ENCODE assay signal across 7 cellular contexts in the genomic region with DNA sequence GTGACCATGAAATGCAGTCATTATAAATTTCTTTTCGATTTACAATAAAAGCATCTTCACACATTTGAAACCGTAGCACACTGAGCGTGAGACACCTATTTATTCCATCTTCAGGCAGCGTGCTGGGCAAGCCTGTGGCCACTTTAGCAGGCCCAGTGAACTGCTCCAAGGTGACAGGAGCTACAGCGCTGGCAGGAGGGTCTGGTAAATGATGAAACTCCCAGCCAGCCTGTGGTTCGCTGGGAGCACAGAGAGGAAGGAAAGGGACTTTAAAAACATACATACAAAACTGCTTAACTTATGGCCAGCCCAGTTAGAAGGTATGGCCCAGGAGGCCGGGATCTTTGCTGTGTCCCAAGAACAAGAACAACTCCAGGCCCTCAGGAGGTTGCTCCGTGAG. TPM values are rescaled to one million over a fixed set of nuclear protein-coding genes. Genes with fewer than 3 reads are reported as not detected.
DNase-seq lines count a peak whose midpoint lies in the region; ATAC-seq and TF ChIP-seq lines count a peak whose summit lies in the region.

No MANE protein-coding gene starts in this region.

- H3K4me3 ChIP-seq in GM12864 (ENCODE audit: low read depth, low read length) = peak overlapping the region; percentile 53
- peak overlapping the region; percentile 81 for H3K4me3 ChIP-seq in OCI-LY7 (ENCODE audit: low read depth, low read length, poor library complexity, severe bottlenecking)
- no peak overlapping the region for H3K4me3 ChIP-seq in gastrocnemius medialis

- CTCF ChIA-PET in OCI-LY7 (lab: Charles Lee; ENCODE audit: unreplicated experiment) = no interaction called here

- H3K27ac ChIP-seq in OCI-LY7 (ENCODE audit: low read depth, low read length, poor library complexity, severe bottlenecking) = peak overlapping the region; percentile 100
- peak overlapping the region; percentile 80 to 90 (median 88) for H3K27ac ChIP-seq in gastrocnemius medialis

- TF ChIP-seq POLR2A in gastrocnemius medialis (IDR thresholded peaks at IDR 0.05) = no peak

- no peak for TF ChIP-seq CTCF in GM12864 (IDR thresholded peaks at IDR 0.05; ENCODE audit: low read depth, low read length, missing control alignments)
- no peak for TF ChIP-seq CTCF in OCI-LY7 (conservative IDR thresholded peaks at IDR 0.05; ENCODE audit: low read length)
- no peak for TF ChIP-seq CTCF in endothelial cell (IDR thresholded peaks at IDR 0.05; ENCODE audit: unreplicated experiment)
- TF ChIP-seq CTCF in gastrocnemius medialis (IDR thresholded peaks at IDR 0.05 in 4 of 5, conservative IDR thresholded peaks at IDR 0.05 in 1 of 5) = no peak

- peak overlapping the region; percentile 97 for H3K4me2 ChIP-seq in OCI-LY7 (ENCODE audit: low read length)

- H3K36me3 ChIP-seq in OCI-LY7 (ENCODE audit: insufficient read depth, low read length) (peaks cover 52% of the 10 kb centered on the region; the same call in 1 of the 2 replicates), gastrocnemius medialis (no peaks in the 10 kb centered on the region)

- peak overlapping the region; percentile 95 for H3K27ac Mint-ChIP-seq in endothelial cell (ENCODE audit: unreplicated experiment)

- H3K27me3 Mint-ChIP-seq in endothelial cell (ENCODE audit: unreplicated experiment) = peaks cover 9% of the 10 kb centered on the region

- no peaks in the 10 kb centered on the region for H4K20me1 ChIP-seq in OCI-LY7 (ENCODE audit: insufficient read depth, low read length)

- BruUV-seq in OCI-LY7 (replicated peaks; lab: Mats Ljungman, UMichigan) = no TSS peak

- no peaks in the 10 kb centered on the region for H3K9me2 ChIP-seq in OCI-LY7 (ENCODE audit: insufficient read depth, low read length)

- H3K4me3 Mint-ChIP-seq in endothelial cell (ENCODE audit: unreplicated experiment) = peak overlapping the region; percentile 79

- H3K9me3 Mint-ChIP-seq in endothelial cell (ENCODE audit: unreplicated experiment) = no peaks in the 10 kb centered on the region

- POLR2A ChIA-PET in OCI-LY7 (lab: Charles Lee) = interaction anchor here (1.3 to 16.0 kb wide), 4 partner anchors 9 to 59 kb away, joined by 3 to 347 read pairs (median 52); no protein-coding TSS in a partner anchor

- H3K36me3 Mint-ChIP-seq in endothelial cell (ENCODE audit: low read depth, unreplicated experiment) = peaks cover 19% of the 10 kb centered on the region

- no peaks in the 10 kb centered on the region for H3K9me3 ChIP-seq in OCI-LY7 (ENCODE audit: low read length)
- H3K9me3 ChIP-seq in gastrocnemius medialis = no peaks in the 10 kb centered on the region

- no peak overlapping the region for H2AFZ ChIP-seq in OCI-LY7 (ENCODE audit: low read length)

- intact Hi-C loops in OCI-LY7 (cut with micrococcal nuclease; ENCODE audit: unreplicated experiment) (loop anchor here (5.0 kb wide), 1 partner anchor 457 kb away; the partner anchor contains the start of gene FAM78A), gastrocnemius medialis (cut with DNase I; ENCODE audit: low total_unique reads) (loop anchor here (10.0 kb wide), 1 partner anchor 340 kb away; the partner anchor contains the start of gene PRRC2B)

- peaks cover 91% of the 10 kb centered on the region for H3K79me2 ChIP-seq in OCI-LY7 (ENCODE audit: insufficient read depth, low read depth, low read length)

- H3K4me1 Mint-ChIP-seq in endothelial cell (ENCODE audit: unreplicated experiment) = peaks cover 80% of the 10 kb centered on the region

- ATAC-seq in gastrocnemius medialis = no peak

- H3K27me3 ChIP-seq in gastrocnemius medialis = no peaks in the 10 kb centered on the region

- in situ Hi-C loops in gastrocnemius medialis (cut with MboI; ENCODE audit: low sequenced_read_pairs in 4 of 4) = loop anchor here (10.0 to 25.0 kb wide), 2 partner anchors 80 to 372 kb away; no protein-coding TSS in a partner anchor

- H3K4me1 ChIP-seq in OCI-LY7 (ENCODE audit: insufficient read depth, low read length, poor library complexity, severe bottlenecking) (peaks cover 77% of the 10 kb centered on the region), gastrocnemius medialis (peaks cover 83 to 84% of the 10 kb centered on the region in 2 donors)

- DNase-seq in GM12864 (ENCODE audit: low read depth) = no peak
- DNase-seq in OCI-LY7 (ENCODE audit: low spot score) = no peak
- DNase-seq in endothelial cell (ENCODE audit: low spot score) = no peak
- DNase-seq in gastrocnemius medialis = peak in 1 of 2 donors; percentile 60
- no peak for DNase-seq in amygdala (lab: John Stamatoyannopoulos, UW)
- DNase-seq in anterior cingulate cortex (lab: John Stamatoyannopoulos, UW) = no peak
- DNase-seq in HPDE6-E6E7 (ENCODE audit: extremely low spot score) = no peak

RNA-seq across cellular contexts. Expression of gene RAPGEF1, which starts 5.1 kb away (rescaled TPM):
- total RNA-seq in OCI-LY7 (2014; rRNA removed; shearing (Covaris generic)) = 114 and 118 TPM in 2 replicates
- total RNA-seq in OCI-LY7 (2022) = 243 and 277 TPM in 2 replicates
- 226 TPM for total RNA-seq in endothelial cell (ENCODE audit: unreplicated experiment)
- 100 to 1,000 TPM; 123 to 296 (median 217) TPM for total RNA-seq in gastrocnemius medialis

Comparison
In these comparisons a context has a peak if more than half of its experiments do, and no peak if none do; other contexts are left out.
1. H3K4me3 ChIP-seq: peak in GM12864 (single experiment) and OCI-LY7 (single experiment); none in gastrocnemius medialis (0 of 4).